In the genomic region with DNA sequence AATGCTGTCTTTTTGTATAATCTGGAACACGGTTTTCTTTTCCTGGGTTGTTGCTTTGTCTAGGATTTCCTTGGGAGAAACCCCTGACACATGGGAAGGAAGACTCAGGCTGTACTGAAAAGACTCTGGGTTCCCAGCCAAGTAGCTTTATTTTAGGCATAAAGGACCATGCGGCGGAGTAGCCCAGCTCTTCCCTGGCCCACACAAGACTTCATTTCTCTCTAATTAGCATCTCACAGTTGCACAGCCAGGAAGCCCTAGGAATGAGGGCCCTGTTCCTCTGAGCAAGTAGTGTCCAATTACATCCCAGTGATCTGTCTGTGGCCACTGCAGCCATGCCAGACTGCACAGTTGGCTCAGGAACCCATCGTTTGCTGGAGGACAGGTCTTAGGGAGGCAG, we compare ENCODE assay signal across 18 cellular contexts.
DNase-seq lines count a peak whose midpoint lies in the region; ATAC-seq and TF ChIP-seq lines count a peak whose summit lies in the region.
"Had no signal": no experiment of that assay in that cellular context is flagged by ENCODE, and none has a peak within 500 bp of the region (broad histone marks: within the 10 kb centered on the region; RNA-seq: fewer than 3 reads in every experiment).

No MANE protein-coding gene starts in this region.

- H3K4me1 Mint-ChIP-seq in brain (peaks cover 30% of the 10 kb centered on the region), neural crest cell (peaks cover 26% of the 10 kb centered on the region)
- H3K4me1 Mint-ChIP-seq: activated naive CD8-positive, alpha-beta T cell treated with anti-CD3 and anti-CD28 coated beads, Interleukin-2, amount 10 ng/mL, durations not matched to agents 7 days and 5 days; central memory CD8-positive, alpha-beta T cell had no signal

- H3K4me3 Mint-ChIP-seq in brain (no peak overlapping the region), neural crest cell (no peak overlapping the region)
- H3K4me3 Mint-ChIP-seq: activated naive CD8-positive, alpha-beta T cell treated with anti-CD3 and anti-CD28 coated beads, Interleukin-2, amount 10 ng/mL, durations not matched to agents 7 days and 5 days; central memory CD8-positive, alpha-beta T cell; stimulated activated naive CD8-positive, alpha-beta T cell treated with anti-CD3 and anti-CD28 coated beads, Interleukin-15, Interleukin-2, amounts not matched to agents 100 ng/mL and 50 ng/mL, for 24 hours had no signal

- ATAC-seq in HG02852 (IDR thresholded peaks at IDR 0.05; ENCODE audit: unreplicated experiment), result no peak

- DNase-seq in G401 (ENCODE audit: low spot score), result peak; percentile 12
- DNase-seq in NCI-H510A (lab: John Stamatoyannopoulos, UW), result peak; percentile 36
- no peak for DNase-seq in neural crest cell (ENCODE audit: low read depth, low spot score)
- no peak for DNase-seq in SIG-M5 (lab: John Stamatoyannopoulos, UW)
- no peak for DNase-seq in dedifferentiated amniotic fluid mesenchymal stem cell (ENCODE audit: extremely low spot score)
- no peak for DNase-seq in SKM-1 (lab: John Stamatoyannopoulos, UW; ENCODE audit: unreplicated experiment)
- DNase-seq: activated CD4-positive, alpha-beta T cell treated with anti-CD3 and anti-CD28 coated beads for 1 hour; activated naive CD8-positive, alpha-beta T cell treated with anti-CD3 and anti-CD28 coated beads, Interleukin-2, amount 10 ng/mL, durations not matched to agents 7 days and 5 days; Calu3; foreskin melanocyte; MM.1S; NCI-H345; T-helper 2 cell; uterus had no signal

- TF ChIP-seq CTCF in brain (conservative IDR thresholded peaks at IDR 0.05), result no peak
- no peak for TF ChIP-seq CTCF in neural crest cell (conservative IDR thresholded peaks at IDR 0.05)

- H3K27me3 Mint-ChIP-seq in brain (peaks cover 19% of the 10 kb centered on the region), neural crest cell (ENCODE audit: low read depth) (no peaks in the 10 kb centered on the region)
- H3K27me3 Mint-ChIP-seq: activated naive CD8-positive, alpha-beta T cell treated with anti-CD3 and anti-CD28 coated beads, Interleukin-2, amount 10 ng/mL, durations not matched to agents 7 days and 5 days; central memory CD8-positive, alpha-beta T cell; stimulated activated naive CD8-positive, alpha-beta T cell treated with anti-CD3 and anti-CD28 coated beads, Interleukin-15, Interleukin-2, amounts not matched to agents 100 ng/mL and 50 ng/mL, for 24 hours had no signal

- in situ Hi-C loops in G401 (cut with HindIII; ENCODE audit: low sequenced_read_pairs), result no loop called here

- H3K36me3 Mint-ChIP-seq in brain (peaks cover 14% of the 10 kb centered on the region), neural crest cell (ENCODE audit: low read depth) (peaks cover 7% of the 10 kb centered on the region)
- H3K36me3 Mint-ChIP-seq: activated naive CD8-positive, alpha-beta T cell treated with anti-CD3 and anti-CD28 coated beads, Interleukin-2, amount 10 ng/mL, durations not matched to agents 7 days and 5 days had no signal

- H3K27ac Mint-ChIP-seq in brain, result peak overlapping the region; percentile 33 to 78 (median 75)
- H3K27ac Mint-ChIP-seq in neural crest cell (ENCODE audit: unreplicated experiment), result peak overlapping the region; percentile 64
- H3K27ac Mint-ChIP-seq: activated naive CD8-positive, alpha-beta T cell treated with anti-CD3 and anti-CD28 coated beads, Interleukin-2, amount 10 ng/mL, durations not matched to agents 7 days and 5 days; stimulated activated naive CD8-positive, alpha-beta T cell treated with anti-CD3 and anti-CD28 coated beads, Interleukin-15, Interleukin-2, amounts not matched to agents 100 ng/mL and 50 ng/mL, for 24 hours had no signal

- peaks cover 14 to 25% (median 17%) of the 10 kb centered on the region in 5 experiments for H3K9me3 Mint-ChIP-seq in brain
- peaks cover 5% of the 10 kb centered on the region for H3K9me3 Mint-ChIP-seq in neural crest cell
- H3K9me3 Mint-ChIP-seq: stimulated activated naive CD8-positive, alpha-beta T cell treated with anti-CD3 and anti-CD28 coated beads, Interleukin-15, Interleukin-2, amounts not matched to agents 100 ng/mL and 50 ng/mL, for 24 hours had no signal

Comparison
In these comparisons a context has a peak if more than half of its experiments do, and no peak if none do; other contexts are left out.
1. DNase-seq: peak in G401 (single experiment) and NCI-H510A (single experiment); none in neural crest cell (single experiment), SIG-M5 (single experiment), dedifferentiated amniotic fluid mesenchymal stem cell (single experiment) and SKM-1 (single experiment).